In genomic region chr7:120927454-120928103, GRCh38 we compare ENCODE assay signal across 10 cellular contexts. TPM values are rescaled to one million over a fixed set of nuclear protein-coding genes. Genes with fewer than 3 reads are reported as not detected.
DNase-seq lines count a peak whose midpoint lies in the region; ATAC-seq and TF ChIP-seq lines count a peak whose summit lies in the region.
"Had no signal": no experiment of that assay in that cellular context is flagged by ENCODE, and none has a peak within 500 bp of the region (broad histone marks: within the 10 kb centered on the region; RNA-seq: fewer than 3 reads in every experiment).

No MANE protein-coding gene starts in this region.

- ATAC-seq in GM19043 (IDR thresholded peaks at IDR 0.05; ENCODE audit: low read depth, unreplicated experiment) (peak; percentile 69), HG02571 (IDR thresholded peaks at IDR 0.05; ENCODE audit: unreplicated experiment) (peak; percentile 82), HG03460 (IDR thresholded peaks at IDR 0.05; ENCODE audit: unreplicated experiment) (peak; percentile 71)

- H3K4me1 ChIP-seq in smooth muscle cell (ENCODE audit: low read depth) (no peaks in the 10 kb centered on the region), colonic mucosa (no peaks in the 10 kb centered on the region)

- H3K4me3 ChIP-seq in smooth muscle cell (no peak overlapping the region), colonic mucosa (no peak overlapping the region)

- H3K9me3 ChIP-seq in smooth muscle cell (replicated peaks; ENCODE audit: low read depth) (no peaks in the 10 kb centered on the region), colonic mucosa (no peaks in the 10 kb centered on the region)

- no peaks in the 10 kb centered on the region for H4K20me1 ChIP-seq in smooth muscle cell (ENCODE audit: low read depth)

- no peaks in the 10 kb centered on the region for H3K27me3 ChIP-seq in smooth muscle cell (ENCODE audit: low read depth)
- no peaks in the 10 kb centered on the region for H3K27me3 ChIP-seq in colonic mucosa

- no peak for TF ChIP-seq CTCF in smooth muscle cell (IDR thresholded peaks at IDR 0.05; ENCODE audit: borderline replicate concordance, insufficient read depth, poor library complexity, severe bottlenecking)
- TF ChIP-seq CTCF in colonic mucosa (IDR thresholded peaks at IDR 0.05): no peak

- H3K36me3 ChIP-seq in smooth muscle cell (ENCODE audit: low read depth) (no peaks in the 10 kb centered on the region), colonic mucosa (no peaks in the 10 kb centered on the region)

- H3K9ac ChIP-seq in smooth muscle cell (ENCODE audit: low read depth) (no peak overlapping the region), colonic mucosa (ENCODE audit: low read depth in 2 of 2, low read length in 2 of 2) (no peak overlapping the region)

- peak overlapping the region; percentile 14 for H2AFZ ChIP-seq in smooth muscle cell (ENCODE audit: low read depth)

- 88% methylated on average over 2 of the region's 2 CpGs for WGBS in smooth muscle cell (ENCODE audit: low lambda C conversion rate)

- intact Hi-C loops in colonic mucosa (cut with DNase I): no loop called here

- no peak for DNase-seq in smooth muscle cell (lab: John Stamatoyannopoulos, UW; ENCODE audit: unreplicated experiment)
- DNase-seq in NCI-H82 treated with DMSO at 0.1 percent for 48 hours (lab: John Stamatoyannopoulos, UW; ENCODE audit: unreplicated experiment): no peak
- DNase-seq in colonic mucosa: no peak
- DNase-seq in activated CD8-positive, alpha-beta memory T cell treated with anti-CD3 and anti-CD28 coated beads for 24 hours: no peak
- DNase-seq: activated CD8-positive, alpha-beta memory T cell treated with anti-CD3 and anti-CD28 coated beads, Interleukin-2, amount 50 U/mL, for 48 hours; immature natural killer cell had no signal

- H3K27ac ChIP-seq in smooth muscle cell (ENCODE audit: low read depth) (no peak overlapping the region), colonic mucosa (no peak overlapping the region)
- H3K27ac ChIP-seq: epithelial cell of prostate had no signal

- no peaks in the 10 kb centered on the region for H3F3A ChIP-seq in smooth muscle cell (ENCODE audit: low read depth)

- no peak overlapping the region for H3K4me2 ChIP-seq in smooth muscle cell

- H3K79me2 ChIP-seq in smooth muscle cell (ENCODE audit: low read depth): no peaks in the 10 kb centered on the region

RNA-seq across cellular contexts. Expression of gene ING3, which starts 23.0 kb away (rescaled TPM):
- total RNA-seq in smooth muscle cell (11.8 and 23.1 TPM in 2 replicates), colonic mucosa (10 to 100 TPM; 12.7 to 13.6 TPM)
- polyA plus RNA-seq in smooth muscle cell: 8.4 and 12.4 TPM in 2 replicates
